7 cellular contexts compared by ENCODE assay signal in the genomic region with DNA sequence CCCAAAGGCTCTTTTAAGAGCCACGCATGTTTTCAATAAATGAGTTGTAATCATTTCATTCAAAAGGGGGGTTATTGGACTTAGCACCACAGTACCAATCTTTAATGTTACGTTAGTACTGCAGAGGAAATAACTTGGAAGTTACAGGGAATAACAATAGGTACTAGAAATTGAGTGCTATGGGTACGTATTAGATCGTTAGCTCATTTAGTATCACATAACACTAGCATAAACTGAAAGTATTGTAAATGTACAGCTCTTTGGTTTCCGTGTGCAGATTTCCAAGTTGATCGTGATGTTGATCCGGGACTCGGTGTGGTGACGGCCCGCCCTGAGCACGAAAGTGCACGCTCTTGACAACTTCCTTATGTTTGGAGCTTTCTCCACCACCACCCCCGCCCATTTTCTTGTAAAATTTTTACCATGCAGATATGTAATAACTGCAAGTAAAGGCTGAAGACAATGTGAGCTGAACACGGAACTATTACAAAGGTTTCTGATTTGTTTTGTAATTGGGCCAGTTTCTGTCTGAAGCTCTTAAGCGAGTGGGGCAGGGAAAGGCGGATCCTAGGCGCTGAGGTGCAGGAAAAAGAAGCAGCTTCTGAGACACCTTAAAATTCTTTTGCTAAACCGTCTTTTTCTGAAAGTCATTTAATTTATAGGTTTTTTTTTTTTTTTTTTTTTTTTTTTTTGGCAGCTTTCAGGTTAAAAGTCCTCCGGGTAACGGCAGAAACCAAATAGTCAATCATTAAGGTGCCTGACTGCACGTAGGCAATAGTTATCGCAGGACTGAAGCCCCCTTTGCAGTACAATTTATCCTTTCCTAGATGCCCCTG.
A peak's percentile ranks its signal among the peaks of the same experiment; 100 is the strongest.
DNase-seq lines count a peak whose midpoint lies in the region; ATAC-seq and TF ChIP-seq lines count a peak whose summit lies in the region.

No MANE protein-coding gene starts in this region.

- DNase-seq in NCI-H2029 treated with DMSO at 0.1 percent for 48 hours (lab: John Stamatoyannopoulos, UW) (peak; percentile 79), dorsolateral prefrontal cortex (peak in 4 of 10 donors; percentile 27 to 48 (median 38)), lower lobe of right lung (peak; percentile 87)
- peak; percentile 76 for DNase-seq in activated CD4-positive, alpha-beta T cell treated with anti-CD3 and anti-CD28 coated beads for 36 hours
- peak; percentile 20 for DNase-seq in stimulated activated CD8-positive, alpha-beta memory T cell treated with anti-CD3 and anti-CD28 coated beads, Interleukin-4, amount 100 ng/mL, for 24 hours (ENCODE audit: low read depth)

- H3K27me3 ChIP-seq in dorsolateral prefrontal cortex (no peaks in the 10 kb centered on the region), lower lobe of right lung (ENCODE audit: low read depth) (no peaks in the 10 kb centered on the region)

- peaks cover 7% of the 10 kb centered on the region for H3K4me1 ChIP-seq in lower lobe of right lung

- no peaks in the 10 kb centered on the region for H3K36me3 ChIP-seq in lower lobe of right lung

- H3K9me3 Mint-ChIP-seq in activated CD4-positive, alpha-beta T cell treated with anti-CD3 and anti-CD28 coated beads for 36 hours (ENCODE audit: low read depth) = no peaks in the 10 kb centered on the region

- intact Hi-C loops in activated CD4-positive, alpha-beta T cell treated with anti-CD3 and anti-CD28 coated beads for 36 hours (cut with DNase I, micrococcal nuclease) = loop anchor here (1.0 to 5.0 kb wide), 12 partner anchors 13 to 1709 kb away; a partner anchor contains a TSS
- intact Hi-C loops in dorsolateral prefrontal cortex (cut with DNase I) = loop anchor here (2.0 to 10.0 kb wide), 3 partner anchors 14 to 54 kb away; a partner anchor contains a TSS
- intact Hi-C loops in lower lobe of right lung (cut with DNase I) = no loop called here

- H3K27me3 Mint-ChIP-seq in activated CD4-positive, alpha-beta T cell treated with anti-CD3 and anti-CD28 coated beads for 36 hours = no peaks in the 10 kb centered on the region

- no peaks in the 10 kb centered on the region for H3K9me3 ChIP-seq in lower lobe of right lung

- peaks cover 31% of the 10 kb centered on the region for H3K4me1 Mint-ChIP-seq in activated CD4-positive, alpha-beta T cell treated with anti-CD3 and anti-CD28 coated beads for 36 hours

- H3K36me3 Mint-ChIP-seq in activated CD4-positive, alpha-beta T cell treated with anti-CD3 and anti-CD28 coated beads for 36 hours (ENCODE audit: low read depth) = peaks cover 19% of the 10 kb centered on the region

- POLR2A ChIA-PET in activated CD4-positive, alpha-beta T cell treated with anti-CD3 and anti-CD28 coated beads for 36 hours (lab: Charles Lee) = interaction anchor here (0.5 to 6.6 kb wide), 36 partner anchors 8 to 1678 kb away, joined by 3 to 542 read pairs (median 13); a partner anchor contains a TSS

- H3K27ac Mint-ChIP-seq in activated CD4-positive, alpha-beta T cell treated with anti-CD3 and anti-CD28 coated beads for 36 hours = peak overlapping the region; percentile 97

- H3K4me3 ChIP-seq in dorsolateral prefrontal cortex (peak overlapping the region; percentile 60 to 99 (median 86)), lower lobe of right lung (peak overlapping the region; percentile 72)

- CTCF ChIA-PET in activated CD4-positive, alpha-beta T cell treated with anti-CD3 and anti-CD28 coated beads for 36 hours (lab: Charles Lee) = interaction anchor here (0.6 to 2.7 kb wide), 14 partner anchors 10 to 133 kb away, joined by 3 to 16 read pairs (median 4); a partner anchor contains a TSS

- H3K27ac ChIP-seq in dorsolateral prefrontal cortex = peak overlapping the region; percentile 41 to 98 (median 87)
- peak overlapping the region; percentile 99 for H3K27ac ChIP-seq in lower lobe of right lung

- no peak for TF ChIP-seq CTCF in dorsolateral prefrontal cortex (IDR thresholded peaks at IDR 0.05 in 54 of 56, conservative IDR thresholded peaks at IDR 0.05 in 2 of 56; ENCODE audit: low read depth in 1 of 56, partially characterized antibody in 56 of 56)
- no peak for TF ChIP-seq CTCF in lower lobe of right lung (IDR thresholded peaks at IDR 0.05)

- peak; percentile 39 for TF ChIP-seq POLR2A in GM18505 (IDR thresholded peaks at IDR 0.05; ENCODE audit: borderline replicate concordance, extremely low read depth, insufficient read depth, insufficient read length)

- ATAC-seq in GM18505 (IDR thresholded peaks at IDR 0.05; ENCODE audit: unreplicated experiment) = no peak
- ATAC-seq in activated CD4-positive, alpha-beta T cell treated with anti-CD3 and anti-CD28 coated beads for 36 hours = peak; percentile 1
- ATAC-seq in lower lobe of right lung = peak; percentile 57
- no peak for ATAC-seq in GM18511 (IDR thresholded peaks at IDR 0.05; ENCODE audit: unreplicated experiment)

- peak overlapping the region; percentile 86 for H3K4me3 Mint-ChIP-seq in activated CD4-positive, alpha-beta T cell treated with anti-CD3 and anti-CD28 coated beads for 36 hours

Comparison
In these comparisons a context has a peak if more than half of its experiments do, and no peak if none do; other contexts are left out.
1. ATAC-seq: peak in activated CD4-positive, alpha-beta T cell treated with anti-CD3 and anti-CD28 coated beads for 36 hours (single experiment) and lower lobe of right lung (2 of 2); none in GM18505 (single experiment) and GM18511 (single experiment).